26 cellular contexts compared by ENCODE assay signal in genomic region chr7:131773413-131773812, GRCh38.
"Had no signal": no experiment of that assay in that cellular context is flagged by ENCODE, and none has a peak within 500 bp of the region (broad histone marks: within the 10 kb centered on the region; RNA-seq: fewer than 3 reads in every experiment).

No MANE protein-coding gene starts in this region.

- H3K9me3 ChIP-seq: ascending aorta, body of pancreas, MG63 had no signal

- H3K36me3 ChIP-seq: ascending aorta, MG63 had no signal

- H3K27me3 ChIP-seq: ascending aorta, body of pancreas, MG63 had no signal

- H3K4me3 ChIP-seq: ascending aorta, body of pancreas, MG63 had no signal

- H3K4me1 Mint-ChIP-seq: activated CD8-positive, alpha-beta memory T cell treated with anti-CD3 and anti-CD28 coated beads, Interleukin-2, amount 10 ng/mL, durations not matched to agents 7 days and 5 days; activated naive CD8-positive, alpha-beta T cell treated with anti-CD3 and anti-CD28 coated beads, Interleukin-2, amount 50 U/mL, for 24 hours; central memory CD8-positive, alpha-beta T cell; T-helper 17 cell had no signal

- ATAC-seq: activated CD8-positive, alpha-beta memory T cell treated with anti-CD3 and anti-CD28 coated beads, Interleukin-2, amount 10 ng/mL, durations not matched to agents 7 days and 5 days; activated naive CD4-positive, alpha-beta T cell treated with anti-CD3 and anti-CD28 coated beads, Interleukin-2, amount 50 U/mL, for 72 hours; activated naive CD8-positive, alpha-beta T cell treated with anti-CD3 and anti-CD28 coated beads, Interleukin-2, amount 50 U/mL, for 24 hours; body of pancreas; T-helper 17 cell; WTC11 had no signal

- H3K4me1 ChIP-seq: ascending aorta, body of pancreas had no signal

- DNase-seq: activated CD4-positive, alpha-beta T cell treated with anti-CD3 and anti-CD28 coated beads for 48 hours; activated CD4-positive, alpha-beta T cell treated with anti-CD3 and anti-CD28 coated beads, Interleukin-2, amount 50 U/mL, for 4 hours; activated CD4-positive, CD25-positive, alpha-beta regulatory T cell treated with anti-CD3 and anti-CD28 coated beads, Interleukin-2, amount 50 U/mL, for 72 hours; activated CD8-positive, alpha-beta memory T cell treated with anti-CD3 and anti-CD28 coated beads, Interleukin-2, amount 10 ng/mL, durations not matched to agents 7 days and 5 days; activated effector memory CD4-positive, alpha-beta T cell treated with anti-CD3 and anti-CD28 coated beads, Interleukin-2, amount 50 U/mL, for 16 hours; activated naive CD4-positive, alpha-beta T cell treated with Interleukin-2 at 50 U/mL for 16 hours; activated naive CD8-positive, alpha-beta T cell treated with anti-CD3 and anti-CD28 coated beads, Interleukin-2, amount 50 U/mL, for 24 hours; activated T-cell treated with anti-CD3 and anti-CD28 coated beads, Interleukin-2, amount 50 U/mL, for 24 hours; amniotic stem cell; body of pancreas; MG63; MV-4-11; NCI-H1092 treated with DMSO at 0.1 percent for 48 hours; NCI-H1417 treated with DMSO at 0.1 percent for 48 hours; NCI-H187; NCI-H2081 treated with DMSO at 0.1 percent for 48 hours; NCI-H446; NCI-H524 treated with DMSO at 0.1 percent for 48 hours; NCI-H748 treated with DMSO at 0.1 percent for 48 hours; SIG-M5; T-helper 17 cell; T-helper 9 cell had no signal

- H3K9me3 Mint-ChIP-seq: activated T-cell treated with anti-CD3 and anti-CD28 coated beads, Interleukin-2, amount 50 U/mL, for 24 hours; central memory CD8-positive, alpha-beta T cell had no signal

- H3K4me3 Mint-ChIP-seq: activated CD8-positive, alpha-beta memory T cell treated with anti-CD3 and anti-CD28 coated beads, Interleukin-2, amount 10 ng/mL, durations not matched to agents 7 days and 5 days; activated naive CD8-positive, alpha-beta T cell treated with anti-CD3 and anti-CD28 coated beads, Interleukin-2, amount 50 U/mL, for 24 hours; activated T-cell treated with anti-CD3 and anti-CD28 coated beads, Interleukin-2, amount 50 U/mL, for 24 hours; central memory CD8-positive, alpha-beta T cell; T-helper 17 cell; WTC11 had no signal

- H3K27ac ChIP-seq: ascending aorta, body of pancreas had no signal

- H3K36me3 Mint-ChIP-seq: activated CD8-positive, alpha-beta memory T cell treated with anti-CD3 and anti-CD28 coated beads, Interleukin-2, amount 10 ng/mL, durations not matched to agents 7 days and 5 days; activated naive CD4-positive, alpha-beta T cell treated with anti-CD3 and anti-CD28 coated beads, Interleukin-2, amount 50 U/mL, for 72 hours; WTC11 had no signal

- H3K27ac Mint-ChIP-seq: activated CD8-positive, alpha-beta memory T cell treated with anti-CD3 and anti-CD28 coated beads, Interleukin-2, amount 10 ng/mL, durations not matched to agents 7 days and 5 days; activated naive CD4-positive, alpha-beta T cell treated with anti-CD3 and anti-CD28 coated beads, Interleukin-2, amount 50 U/mL, for 72 hours; activated naive CD8-positive, alpha-beta T cell treated with anti-CD3 and anti-CD28 coated beads, Interleukin-2, amount 50 U/mL, for 24 hours; activated T-cell treated with anti-CD3 and anti-CD28 coated beads, Interleukin-2, amount 50 U/mL, for 24 hours; T-helper 17 cell; WTC11 had no signal
